10 cellular contexts compared by ENCODE assay signal in genomic region chr1:2544093-2544874, GRCh38. TPM values are rescaled to one million over a fixed set of nuclear protein-coding genes. Genes with fewer than 3 reads are reported as not detected.
A peak's percentile ranks its signal among the peaks of the same experiment; 100 is the strongest.
DNase-seq lines count a peak whose midpoint lies in the region; ATAC-seq and TF ChIP-seq lines count a peak whose summit lies in the region.
"Had no signal": no experiment of that assay in that cellular context is flagged by ENCODE, and none has a peak within 500 bp of the region (broad histone marks: within the 10 kb centered on the region; RNA-seq: fewer than 3 reads in every experiment).

No MANE protein-coding gene starts in this region.

- TF ChIP-seq RAD21 in Ishikawa (IDR thresholded peaks at IDR 0.05; ENCODE audit: low read depth), result no peak

- peaks cover 67% of the 10 kb centered on the region for H3K4me1 Mint-ChIP-seq in brain

- peak overlapping the region; percentile 56 for H2AFZ ChIP-seq in parathyroid adenoma

- no peaks in the 10 kb centered on the region for H3K36me3 Mint-ChIP-seq in brain
- H3K36me3 Mint-ChIP-seq: activated naive CD8-positive, alpha-beta T cell; IgD-negative memory B cell had no signal

- no peak for ATAC-seq in HG03354 (IDR thresholded peaks at IDR 0.05; ENCODE audit: poor library complexity, severe bottlenecking, unreplicated experiment)
- ATAC-seq: stimulated activated effector memory CD8-positive, alpha-beta T cell treated with anti-CD3 and anti-CD28 coated beads, Interleukin-12 subunit alpha, Interleukin-12 subunit beta, amount 100 ng/mL, for 72 hours had no signal

- no peaks in the 10 kb centered on the region for H3K79me2 ChIP-seq in parathyroid adenoma

- TF ChIP-seq EP300 in Ishikawa (IDR thresholded peaks at IDR 0.05; ENCODE audit: borderline replicate concordance), result no peak

- H3K4me3 Mint-ChIP-seq in brain, result peak overlapping the region in 2 of 5 experiments; percentile 45 to 60
- H3K4me3 Mint-ChIP-seq: activated naive CD8-positive, alpha-beta T cell had no signal

- no peak overlapping the region for H3K4me3 ChIP-seq in parathyroid adenoma (ENCODE audit: low read depth, low read length)

- peak overlapping the region; percentile 45 to 94 (median 66) for H3K27ac Mint-ChIP-seq in brain
- H3K27ac Mint-ChIP-seq: activated naive CD8-positive, alpha-beta T cell; stimulated activated effector memory CD8-positive, alpha-beta T cell treated with anti-CD3 and anti-CD28 coated beads, Interleukin-12 subunit alpha, Interleukin-12 subunit beta, amount 100 ng/mL, for 72 hours had no signal

- no peaks in the 10 kb centered on the region for H3K9me3 ChIP-seq in parathyroid adenoma (ENCODE audit: control insufficient read depth, low read length)

- no peaks in the 10 kb centered on the region for H3K27me3 Mint-ChIP-seq in brain
- H3K27me3 Mint-ChIP-seq: activated naive CD8-positive, alpha-beta T cell had no signal

- TF ChIP-seq CTCF in brain (conservative IDR thresholded peaks at IDR 0.05) (no peak), parathyroid adenoma (IDR thresholded peaks at IDR 0.05) (no peak)

- H3K27me3 ChIP-seq in parathyroid adenoma (ENCODE audit: control insufficient read depth, insufficient read depth, low read length), result no peaks in the 10 kb centered on the region

- DNase-seq in NOMO-1 (lab: John Stamatoyannopoulos, UW; ENCODE audit: unreplicated experiment in 2 of 2), result no peak
- no peak for DNase-seq in GOT3 (lab: John Stamatoyannopoulos, UW)
- DNase-seq: activated CD4-positive, alpha-beta T cell treated with anti-CD3 and anti-CD28 coated beads, Interleukin-2, amount 50 U/mL, for 4 hours had no signal

- no peaks in the 10 kb centered on the region for H3K36me3 ChIP-seq in parathyroid adenoma (ENCODE audit: control insufficient read depth, insufficient read depth, low read length)

- no peaks in the 10 kb centered on the region for H3K9me3 Mint-ChIP-seq in brain
- H3K9me3 Mint-ChIP-seq: IgD-negative memory B cell; stimulated activated effector memory CD8-positive, alpha-beta T cell treated with anti-CD3 and anti-CD28 coated beads, Interleukin-12 subunit alpha, Interleukin-12 subunit beta, amount 100 ng/mL, for 72 hours had no signal

- H3K4me2 ChIP-seq in parathyroid adenoma (ENCODE audit: low read length), result no peak overlapping the region

- no peak overlapping the region for H3K27ac ChIP-seq in parathyroid adenoma

- H3K4me1 ChIP-seq in parathyroid adenoma, result peaks cover 12% of the 10 kb centered on the region

- H3K9ac ChIP-seq in parathyroid adenoma, result no peak overlapping the region

TF ChIP-seq in Ishikawa, 13 proteins besides CTCF, POLR2A, EP300 and RAD21:
- 0 out of 2 replicates have a peak, but pooled peaks have one; percentile 10 for TF ChIP-seq ZBTB7A (IDR thresholded peaks at IDR 0.05; ENCODE audit: low read depth)
- TF ChIP-seq, protein P1, sequence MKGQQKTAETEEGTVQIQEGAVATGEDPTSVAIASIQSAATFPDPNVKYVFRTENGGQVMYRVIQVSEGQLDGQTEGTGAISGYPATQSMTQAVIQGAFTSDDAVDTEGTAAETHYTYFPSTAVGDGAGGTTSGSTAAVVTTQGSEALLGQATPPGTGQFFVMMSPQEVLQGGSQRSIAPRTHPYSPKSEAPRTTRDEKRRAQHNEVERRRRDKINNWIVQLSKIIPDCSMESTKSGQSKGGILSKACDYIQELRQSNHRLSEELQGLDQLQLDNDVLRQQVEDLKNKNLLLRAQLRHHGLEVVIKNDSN (IDR thresholded peaks at IDR 0.05), result no peak
TF ChIP-seq in Ishikawa: peak in this region for 1.

RNA-seq across cellular contexts. Expression of gene TNFRSF14, which starts 11.9 kb away (rescaled TPM):
- 12.1 TPM for polyA plus RNA-seq in brain (ENCODE audit: insufficient read depth, low read depth, low replicate concordance)

RNA-seq across cellular contexts. Expression of gene HES5, which starts 14.2 kb away (rescaled TPM):
- polyA plus RNA-seq in brain (ENCODE audit: insufficient read depth, low read depth, low replicate concordance), result 1.6 TPM
- polyA plus RNA-seq: IgD-negative memory B cell had no signal

RNA-seq across cellular contexts. Expression of gene PANK4, which starts 17.9 kb away (rescaled TPM):
- 23.7 TPM for polyA plus RNA-seq in brain (ENCODE audit: insufficient read depth, low read depth, low replicate concordance)

RNA-seq across cellular contexts. Expression of gene PRXL2B, which starts 42.3 kb away (rescaled TPM):
- 42.7 TPM for polyA plus RNA-seq in brain (ENCODE audit: insufficient read depth, low read depth, low replicate concordance)
